ENCODE assay signal across 8 cellular contexts in genomic region chr13:62320129-62320724, GRCh38.
A peak's percentile ranks its signal among the peaks of the same experiment; 100 is the strongest.
DNase-seq lines count a peak whose midpoint lies in the region; ATAC-seq, FAIRE-seq and TF ChIP-seq lines count a peak whose summit lies in the region.

No MANE protein-coding gene starts in this region.

- no peak overlapping the region for H3K9ac ChIP-seq in KMS-11

- DNase-seq in RPMI7951 (ENCODE audit: low read depth): peak; percentile 17
- DNase-seq in foreskin fibroblast: peak; percentile 20 to 54
- DNase-seq in stimulated activated CD4-positive, alpha-beta T cell treated with anti-CD3 and anti-CD28 coated beads, Interleukin-1b, Interleukin-23, amount 100 ng/mL, for 48 hours: no peak
- DNase-seq in esophagus squamous epithelium (lab: John Stamatoyannopoulos, UW): no peak

- H3K36me3 ChIP-seq in KMS-11 (ENCODE audit: insufficient read depth) (no peaks in the 10 kb centered on the region), esophagus squamous epithelium (no peaks in the 10 kb centered on the region)

- no peak overlapping the region for H3K4me2 ChIP-seq in KMS-11

- intact Hi-C loops in esophagus squamous epithelium (cut with DNase I): no loop called here

- H3K4me1 ChIP-seq in KMS-11 (ENCODE audit: low read depth, poor library complexity, severe bottlenecking) (no peaks in the 10 kb centered on the region), esophagus squamous epithelium (no peaks in the 10 kb centered on the region)

- TF ChIP-seq POLR2A in esophagus squamous epithelium (IDR thresholded peaks at IDR 0.05): no peak

- H2AFZ ChIP-seq in KMS-11 (ENCODE audit: low read depth): no peak overlapping the region

- WGBS in esophagus squamous epithelium, 2 donors: 15 to 17% methylated on average over 1 of the region's 1 CpG

- ATAC-seq in GM18858 (IDR thresholded peaks at IDR 0.05; ENCODE audit: unreplicated experiment) (peak; percentile 67), HG03196 (IDR thresholded peaks at IDR 0.05; ENCODE audit: unreplicated experiment) (no peak)

- H3K79me2 ChIP-seq in KMS-11 (ENCODE audit: insufficient read depth, low read depth): no peaks in the 10 kb centered on the region

- TF ChIP-seq CTCF in KMS-11 (conservative IDR thresholded peaks at IDR 0.05; ENCODE audit: low read depth, low read length) (peak; percentile 43; the same call in 1 of the 2 replicates), foreskin fibroblast (IDR thresholded peaks at IDR 0.05; ENCODE audit: low read depth, low read length) (peak; percentile 16), esophagus squamous epithelium (IDR thresholded peaks at IDR 0.05) (peak in 2 of 6 experiments; percentile 14 to 15)

- H3K9me3 ChIP-seq in esophagus squamous epithelium: no peaks in the 10 kb centered on the region

- no peak overlapping the region for H3K4me3 ChIP-seq in KMS-11 (IDR thresholded peaks at IDR 0.05; ENCODE audit: insufficient read depth, low read depth, low read length)
- no peak overlapping the region for H3K4me3 ChIP-seq in foreskin fibroblast (ENCODE audit: low read depth in 1 of 2, low read length in 2 of 2)
- no peak overlapping the region for H3K4me3 ChIP-seq in esophagus squamous epithelium

- H4K20me1 ChIP-seq in KMS-11 (ENCODE audit: insufficient read depth): no peaks in the 10 kb centered on the region

- peak; percentile 96 for FAIRE-seq in A204.1 (lab: Jason Lieb, UNC)

- H3K27ac ChIP-seq in KMS-11: no peak overlapping the region
- H3K27ac ChIP-seq in esophagus squamous epithelium: no peak overlapping the region

- no peaks in the 10 kb centered on the region for H3K27me3 ChIP-seq in KMS-11 (ENCODE audit: insufficient read depth, low read depth)
- no peaks in the 10 kb centered on the region for H3K27me3 ChIP-seq in esophagus squamous epithelium

Comparison
In these comparisons a context has a peak if more than half of its experiments do, and no peak if none do; other contexts are left out.
1. DNase-seq: peak in RPMI7951 (single experiment) and foreskin fibroblast (2 of 2); none in stimulated activated CD4-positive, alpha-beta T cell treated with anti-CD3 and anti-CD28 coated beads, Interleukin-1b, Interleukin-23, amount 100 ng/mL, for 48 hours (single experiment) and esophagus squamous epithelium (single experiment).